ENCODE assay signal across 8 cellular contexts in the genomic region with DNA sequence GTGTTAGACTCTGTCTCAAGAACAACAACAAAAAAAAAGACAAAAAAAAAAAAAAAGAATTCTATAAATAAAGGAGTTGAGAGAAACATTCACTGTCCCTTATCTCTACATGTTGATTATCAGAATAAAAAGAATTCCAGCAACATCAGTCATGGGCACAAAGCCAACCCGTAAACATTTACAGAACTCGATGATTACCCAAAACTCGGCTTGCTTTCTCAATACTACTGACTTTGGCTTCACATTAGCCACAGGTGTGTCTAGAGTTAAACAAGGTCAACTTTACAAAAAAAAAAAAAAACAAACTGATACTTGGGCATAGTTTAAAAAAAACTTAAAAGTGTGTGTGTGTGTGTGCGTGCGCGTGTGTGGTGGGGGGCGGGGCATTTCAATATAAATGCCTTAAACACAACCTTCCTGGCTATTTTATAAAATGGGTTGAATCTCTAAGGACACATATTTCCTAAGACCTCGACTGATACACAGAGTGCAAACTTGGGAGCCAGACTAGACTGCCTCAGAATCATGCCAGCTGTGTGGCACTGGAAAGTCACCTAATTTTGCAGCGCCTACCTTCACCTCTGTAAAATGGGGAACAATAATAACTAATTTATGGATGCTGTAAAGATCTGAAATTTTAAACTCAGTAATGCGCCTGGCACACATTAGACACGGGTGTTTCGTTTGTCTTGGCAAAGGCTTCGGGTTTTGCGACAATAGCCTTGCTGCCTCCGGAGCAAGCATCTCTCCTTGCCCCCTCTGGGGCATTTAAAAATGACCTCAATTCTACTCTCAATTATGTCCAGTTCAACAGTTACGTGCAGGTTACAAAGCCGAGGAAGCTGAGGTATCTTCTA. TPM values are rescaled to one million over a fixed set of nuclear protein-coding genes. Genes with fewer than 3 reads are reported as not detected.
A peak's percentile ranks its signal among the peaks of the same experiment; 100 is the strongest.
DNase-seq lines count a peak whose midpoint lies in the region; ATAC-seq and TF ChIP-seq lines count a peak whose summit lies in the region.

No MANE protein-coding gene starts in this region.

- H3K4me1 Mint-ChIP-seq in activated CD8-positive, alpha-beta T cell treated with anti-CD3 and anti-CD28 coated beads for 36 hours (ENCODE audit: low read depth): peaks cover 21% of the 10 kb centered on the region

- H3K4me3 Mint-ChIP-seq in activated CD8-positive, alpha-beta T cell treated with anti-CD3 and anti-CD28 coated beads for 36 hours: peak overlapping the region; percentile 83

- H3K36me3 Mint-ChIP-seq in activated CD8-positive, alpha-beta T cell treated with anti-CD3 and anti-CD28 coated beads for 36 hours (ENCODE audit: low read depth): peaks cover 12% of the 10 kb centered on the region

- intact Hi-C loops in activated CD8-positive, alpha-beta T cell treated with anti-CD3 and anti-CD28 coated beads for 36 hours (cut with micrococcal nuclease): no loop called here

- TF ChIP-seq CTCF in activated CD8-positive, alpha-beta T cell treated with anti-CD3 and anti-CD28 coated beads for 36 hours (IDR thresholded peaks at IDR 0.05): no peak
- no peak for TF ChIP-seq CTCF in right atrium auricular region (IDR thresholded peaks at IDR 0.05)

- H3K27ac Mint-ChIP-seq in activated CD8-positive, alpha-beta T cell treated with anti-CD3 and anti-CD28 coated beads for 36 hours: peak overlapping the region; percentile 53

- H3K9me3 Mint-ChIP-seq in activated CD8-positive, alpha-beta T cell treated with anti-CD3 and anti-CD28 coated beads for 36 hours: no peaks in the 10 kb centered on the region

- H3K4me3 ChIP-seq in right atrium auricular region (peak overlapping the region; percentile 61 to 75), skeletal muscle satellite cell (ENCODE audit: low read length) (peak overlapping the region; percentile 72)

- H3K27me3 Mint-ChIP-seq in activated CD8-positive, alpha-beta T cell treated with anti-CD3 and anti-CD28 coated beads for 36 hours: no peaks in the 10 kb centered on the region

- H3K9me3 ChIP-seq in right atrium auricular region (no peaks in the 10 kb centered on the region), skeletal muscle satellite cell (replicated peaks; ENCODE audit: low read length) (no peaks in the 10 kb centered on the region)

- CTCF ChIA-PET in activated CD8-positive, alpha-beta T cell treated with anti-CD3 and anti-CD28 coated beads for 36 hours (lab: Charles Lee): interaction anchor here (1.4 to 1.9 kb wide), 2 partner anchors 20 to 246 kb away, joined by 5 to 7 read pairs; partner anchors contain the start of gene SPRYD7

- H3K36me3 ChIP-seq in right atrium auricular region (no peaks in the 10 kb centered on the region), skeletal muscle satellite cell (ENCODE audit: insufficient read depth, low read length) (peaks cover 6% of the 10 kb centered on the region)

- H3K27me3 ChIP-seq in right atrium auricular region: no peaks in the 10 kb centered on the region
- no peaks in the 10 kb centered on the region for H3K27me3 ChIP-seq in skeletal muscle satellite cell (ENCODE audit: control insufficient read depth, insufficient read depth, low read length)

- peaks cover 0 to 23% of the 10 kb centered on the region in 2 donors for H3K4me1 ChIP-seq in right atrium auricular region
- peaks cover 16% of the 10 kb centered on the region for H3K4me1 ChIP-seq in skeletal muscle satellite cell (ENCODE audit: control insufficient read depth, insufficient read depth, low read length)

- DNase-seq in DMS 273 (lab: John Stamatoyannopoulos, UW; ENCODE audit: unreplicated experiment) (peak; percentile 65), DMS 273 treated with DMSO at 0.1 percent for 48 hours (lab: John Stamatoyannopoulos, UW) (no peak), right atrium auricular region (ENCODE audit: low spot score) (no peak)
- DNase-seq in activated CD8-positive, alpha-beta T cell treated with anti-CD3 and anti-CD28 coated beads for 36 hours: peak; percentile 21
- DNase-seq in stimulated activated CD4-positive, alpha-beta T cell treated with anti-CD3 and anti-CD28 coated beads, Interleukin-2, amount 100 ng/mL, for 48 hours: no peak

- peak overlapping the region; percentile 81 for H3K9ac ChIP-seq in skeletal muscle satellite cell (ENCODE audit: low read depth, low read length)

- peak overlapping the region; percentile 64 to 85 for H3K27ac ChIP-seq in right atrium auricular region

- POLR2A ChIA-PET in activated CD8-positive, alpha-beta T cell treated with anti-CD3 and anti-CD28 coated beads for 36 hours (lab: Charles Lee): interaction anchor here (1.2 kb wide), 1 partner anchor 103 kb away, joined by 7 read pairs; the partner anchor contains the start of gene KPNA3

- ATAC-seq in GM21360 (IDR thresholded peaks at IDR 0.05; ENCODE audit: unreplicated experiment) (peak; percentile 21), HG03520 (IDR thresholded peaks at IDR 0.05; ENCODE audit: unreplicated experiment) (peak; percentile 22)
- peak; percentile 17 for ATAC-seq in activated CD8-positive, alpha-beta T cell treated with anti-CD3 and anti-CD28 coated beads for 36 hours

- peak overlapping the region; percentile 88 for H3K4me2 ChIP-seq in skeletal muscle satellite cell (ENCODE audit: low read length)

RNA-seq across cellular contexts. Expression of gene EBPL, which starts 0.9 kb away (rescaled TPM):
- total RNA-seq in activated CD8-positive, alpha-beta T cell treated with anti-CD3 and anti-CD28 coated beads for 36 hours: 10 to 100 TPM; 35.6 to 37.8 TPM
- 10 to 100 TPM; 17.6 to 22.6 TPM for total RNA-seq in right atrium auricular region
- total RNA-seq in skeletal muscle satellite cell (2012; rRNA removed): 67.4 and 93.0 TPM in 2 replicates

Comparison
In these comparisons a context has a peak if more than half of its experiments do, and no peak if none do; other contexts are left out.
1. DNase-seq: peak in DMS 273 (single experiment) and activated CD8-positive, alpha-beta T cell treated with anti-CD3 and anti-CD28 coated beads for 36 hours (single experiment); none in DMS 273 treated with DMSO at 0.1 percent for 48 hours (single experiment), right atrium auricular region (single experiment) and stimulated activated CD4-positive, alpha-beta T cell treated with anti-CD3 and anti-CD28 coated beads, Interleukin-2, amount 100 ng/mL, for 48 hours (0 of 2).
2. Peak in every context shown above with its lines, with median percentiles within 50 percentile points of each other: ATAC-seq.